ENCODE assay signal across 15 cellular contexts in the genomic region with DNA sequence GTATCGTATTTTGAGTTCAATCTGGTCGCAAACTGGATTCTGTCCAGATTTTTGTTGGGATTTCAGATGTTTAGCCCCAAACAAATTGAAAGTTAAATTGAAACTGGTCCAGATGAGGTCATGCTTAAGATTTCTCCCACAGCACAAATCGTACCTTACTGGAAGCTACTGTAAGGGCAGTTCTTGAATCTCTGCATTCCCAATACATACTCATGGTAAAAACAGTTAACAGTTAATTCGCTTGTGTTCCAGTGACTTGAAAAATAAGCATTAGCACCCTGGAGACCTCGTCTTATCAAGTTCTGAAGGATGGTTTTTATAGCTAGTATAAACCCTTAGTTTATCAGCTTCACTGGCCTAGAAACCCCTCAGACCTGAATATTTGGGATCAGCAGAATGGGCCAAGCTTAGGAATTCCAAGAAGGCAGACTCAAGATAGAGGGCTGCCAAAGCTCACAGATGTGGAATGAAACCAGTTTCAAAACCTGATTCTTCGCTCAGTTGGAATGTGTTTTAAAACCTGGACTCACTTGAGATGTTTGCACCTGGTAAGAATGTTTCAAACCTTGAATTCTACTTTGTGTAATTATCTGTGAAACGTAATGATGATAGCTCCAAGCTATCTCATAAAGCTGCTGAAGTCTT.
A peak's percentile ranks its signal among the peaks of the same experiment; 100 is the strongest.
DNase-seq lines count a peak whose midpoint lies in the region; ATAC-seq and TF ChIP-seq lines count a peak whose summit lies in the region.
"Had no signal": no experiment of that assay in that cellular context is flagged by ENCODE, and none has a peak within 500 bp of the region (broad histone marks: within the 10 kb centered on the region; RNA-seq: fewer than 3 reads in every experiment).

No MANE protein-coding gene starts in this region.

- H3K27me3 ChIP-seq in breast epithelium (no peaks in the 10 kb centered on the region), brain microvascular endothelial cell (replicated peaks) (no peaks in the 10 kb centered on the region), lung (ENCODE audit: control insufficient read depth, insufficient read depth) (no peaks in the 10 kb centered on the region), upper lobe of left lung (no peaks in the 10 kb centered on the region)
- H3K27me3 ChIP-seq: spleen had no signal

- H3K4me1 ChIP-seq in breast epithelium = no peaks in the 10 kb centered on the region
- H3K4me1 ChIP-seq in lung (ENCODE audit: control insufficient read depth in 2 of 2, insufficient read depth in 2 of 2, low read length in 2 of 2) = peaks cover 17 to 45% of the 10 kb centered on the region in 2 donors
- H3K4me1 ChIP-seq in upper lobe of left lung = peaks cover 35 to 67% (median 39%) of the 10 kb centered on the region in 4 donors

- in situ Hi-C loops in brain microvascular endothelial cell (cut with HindIII; ENCODE audit: low pct_ligation_motif_present, low sequenced_read_pairs) = no loop called here

- H3K4me3 Mint-ChIP-seq in MCF 10A (ENCODE audit: unreplicated experiment) (no peak overlapping the region), Calu3 (ENCODE audit: low read depth, unreplicated experiment) (no peak overlapping the region)
- H3K4me3 Mint-ChIP-seq: activated naive CD8-positive, alpha-beta T cell treated with anti-CD3 and anti-CD28 coated beads, Interleukin-2, amount 10 ng/mL, durations not matched to agents 7 days and 5 days; dendritic cell treated with granulocyte-macrophage colony-stimulating factor and Interleukin-4, amounts not matched to agents 40 ng/mL and 50 ng/mL, for 4 days; immature natural killer cell had no signal

- no peaks in the 10 kb centered on the region for H3K9me3 ChIP-seq in breast epithelium
- H3K9me3 ChIP-seq in lung (ENCODE audit: control insufficient read depth in 2 of 2, insufficient read depth in 1 of 2, low read length in 1 of 2) = no peaks in the 10 kb centered on the region
- H3K9me3 ChIP-seq in upper lobe of left lung = no peaks in the 10 kb centered on the region
- H3K9me3 ChIP-seq: spleen had no signal

- POLR2A ChIA-PET in MCF 10A (lab: Yijun Ruan, JAX) = interaction anchor here (1.2 to 1.5 kb wide), 3 partner anchors 9 to 75 kb away, joined by 3 to 7 read pairs (median 6); no protein-coding TSS in a partner anchor

- peak; percentile 34 for ATAC-seq in lung (ENCODE audit: insufficient read depth, low FRiP score)
- ATAC-seq in upper lobe of left lung (ENCODE audit: low FRiP score in 2 of 2) = peak; percentile 11 to 50
- no peak for ATAC-seq in HG03439 (IDR thresholded peaks at IDR 0.05; ENCODE audit: unreplicated experiment)

- H3K36me3 Mint-ChIP-seq in MCF 10A (ENCODE audit: insufficient read depth, unreplicated experiment) (peaks cover 11% of the 10 kb centered on the region), Calu3 (ENCODE audit: insufficient read depth, unreplicated experiment) (no peaks in the 10 kb centered on the region)
- H3K36me3 Mint-ChIP-seq: activated naive CD8-positive, alpha-beta T cell treated with anti-CD3 and anti-CD28 coated beads, Interleukin-2, amount 10 ng/mL, durations not matched to agents 7 days and 5 days; immature natural killer cell had no signal

- H3K36me3 ChIP-seq in breast epithelium = no peaks in the 10 kb centered on the region
- H3K36me3 ChIP-seq in brain microvascular endothelial cell (replicated peaks) = peaks cover 14% of the 10 kb centered on the region
- H3K36me3 ChIP-seq in lung (ENCODE audit: control insufficient read depth in 2 of 2, insufficient read depth in 2 of 2, low read length in 2 of 2) = peaks cover 3 to 9% of the 10 kb centered on the region in 2 donors
- H3K36me3 ChIP-seq in upper lobe of left lung = no peaks in the 10 kb centered on the region

- no peaks in the 10 kb centered on the region for H3K9me3 Mint-ChIP-seq in MCF 10A (ENCODE audit: unreplicated experiment)
- H3K9me3 Mint-ChIP-seq in Calu3 (ENCODE audit: low read depth, unreplicated experiment) = no peaks in the 10 kb centered on the region
- H3K9me3 Mint-ChIP-seq: activated naive CD8-positive, alpha-beta T cell treated with anti-CD3 and anti-CD28 coated beads, Interleukin-2, amount 10 ng/mL, durations not matched to agents 7 days and 5 days; dendritic cell treated with granulocyte-macrophage colony-stimulating factor and Interleukin-4, amounts not matched to agents 40 ng/mL and 50 ng/mL, for 4 days; immature natural killer cell had no signal

- H3K27me3 Mint-ChIP-seq in MCF 10A (ENCODE audit: insufficient read depth, unreplicated experiment) (no peaks in the 10 kb centered on the region), Calu3 (ENCODE audit: unreplicated experiment) (no peaks in the 10 kb centered on the region)
- H3K27me3 Mint-ChIP-seq: dendritic cell treated with granulocyte-macrophage colony-stimulating factor and Interleukin-4, amounts not matched to agents 40 ng/mL and 50 ng/mL, for 4 days had no signal

- H3K4me3 ChIP-seq in breast epithelium = no peak overlapping the region
- no peak overlapping the region for H3K4me3 ChIP-seq in brain microvascular endothelial cell (ENCODE audit: low read depth, low read length)
- H3K4me3 ChIP-seq in lung = no peak overlapping the region
- H3K4me3 ChIP-seq in upper lobe of left lung = no peak overlapping the region
- H3K4me3 ChIP-seq: spleen had no signal

- WGBS in lung, 2 donors = 49 to 69% methylated on average over 7 of the region's 7 CpGs
- WGBS in upper lobe of left lung, 2 donors = 46% methylated on average over 7 of the region's 7 CpGs

- intact Hi-C loops in breast epithelium (cut with DNase I; ENCODE audit: low total_unique reads) (no loop called here), MCF 10A (cut with micrococcal nuclease) (no loop called here), Calu3 (cut with micrococcal nuclease; ENCODE audit: unreplicated experiment) (no loop called here)

- DNase-seq in breast epithelium (ENCODE audit: low spot score in 2 of 2) (no peak), MCF 10A (ENCODE audit: unreplicated experiment) (no peak), brain microvascular endothelial cell (peak; percentile 46), lung (ENCODE audit: low spot score) (no peak), upper lobe of left lung (no peak), HT-29 (ENCODE audit: low spot score) (no peak), Calu3 (no peak)
- DNase-seq: activated naive CD8-positive, alpha-beta T cell treated with anti-CD3 and anti-CD28 coated beads, Interleukin-2, amount 10 ng/mL, durations not matched to agents 7 days and 5 days; DMS153; H7; immature natural killer cell; NCI-H146; spleen had no signal

- TF ChIP-seq POLR2A in breast epithelium (IDR thresholded peaks at IDR 0.05) (no peak), upper lobe of left lung (IDR thresholded peaks at IDR 0.05) (no peak)

- CTCF ChIA-PET in MCF 10A (lab: Yijun Ruan, JAX) = interaction anchor here (0.5 to 1.6 kb wide), 3 partner anchors 8 to 48 kb away, joined by 3 to 5 read pairs (median 3); no protein-coding TSS in a partner anchor
- CTCF ChIA-PET in Calu3 (lab: Charles Lee) = no interaction called here

- H3K27ac Mint-ChIP-seq in MCF 10A (ENCODE audit: low read depth, unreplicated experiment) (no peak overlapping the region), Calu3 (ENCODE audit: unreplicated experiment) (no peak overlapping the region)
- H3K27ac Mint-ChIP-seq: activated naive CD8-positive, alpha-beta T cell treated with anti-CD3 and anti-CD28 coated beads, Interleukin-2, amount 10 ng/mL, durations not matched to agents 7 days and 5 days; dendritic cell treated with granulocyte-macrophage colony-stimulating factor and Interleukin-4, amounts not matched to agents 40 ng/mL and 50 ng/mL, for 4 days; immature natural killer cell had no signal

- peak overlapping the region; percentile 11 to 63 for H3K27ac ChIP-seq in breast epithelium
- peak overlapping the region; percentile 70 for H3K27ac ChIP-seq in brain microvascular endothelial cell
- no peak overlapping the region for H3K27ac ChIP-seq in lung (ENCODE audit: low read depth in 1 of 2, low read length in 1 of 2)
- peak overlapping the region; percentile 19 to 61 (median 40) for H3K27ac ChIP-seq in upper lobe of left lung

- no peak for TF ChIP-seq EP300 in upper lobe of left lung (IDR thresholded peaks at IDR 0.05)

- BruUV-seq in MCF 10A (replicated peaks; lab: Mats Ljungman, UMichigan) (no TSS peak), Calu3 (replicated peaks; lab: Mats Ljungman, UMichigan) (no TSS peak)

- TF ChIP-seq CTCF in breast epithelium (IDR thresholded peaks at IDR 0.05) (no peak), MCF 10A (IDR thresholded peaks at IDR 0.05; ENCODE audit: unreplicated experiment) (no peak), brain microvascular endothelial cell (IDR thresholded peaks at IDR 0.05; ENCODE audit: low read depth, low read length, missing control alignments) (no peak), lung (IDR thresholded peaks at IDR 0.05; ENCODE audit: control extremely low read depth, extremely low read depth) (no peak), upper lobe of left lung (IDR thresholded peaks at IDR 0.05) (no peak), Calu3 (IDR thresholded peaks at IDR 0.05; ENCODE audit: unreplicated experiment) (no peak)

- H3K4me1 Mint-ChIP-seq in MCF 10A (ENCODE audit: insufficient read depth, unreplicated experiment) (peaks cover 5% of the 10 kb centered on the region), Calu3 (ENCODE audit: low read depth, unreplicated experiment) (no peaks in the 10 kb centered on the region)
- H3K4me1 Mint-ChIP-seq: immature natural killer cell had no signal

Comparison
In these comparisons a context has a peak if more than half of its experiments do, and no peak if none do; other contexts are left out.
1. H3K27ac ChIP-seq: peak in breast epithelium (2 of 2), brain microvascular endothelial cell (single experiment) and upper lobe of left lung (4 of 4); none in lung (0 of 2).